ENCODE assay signal across 14 cellular contexts in the genomic region with DNA sequence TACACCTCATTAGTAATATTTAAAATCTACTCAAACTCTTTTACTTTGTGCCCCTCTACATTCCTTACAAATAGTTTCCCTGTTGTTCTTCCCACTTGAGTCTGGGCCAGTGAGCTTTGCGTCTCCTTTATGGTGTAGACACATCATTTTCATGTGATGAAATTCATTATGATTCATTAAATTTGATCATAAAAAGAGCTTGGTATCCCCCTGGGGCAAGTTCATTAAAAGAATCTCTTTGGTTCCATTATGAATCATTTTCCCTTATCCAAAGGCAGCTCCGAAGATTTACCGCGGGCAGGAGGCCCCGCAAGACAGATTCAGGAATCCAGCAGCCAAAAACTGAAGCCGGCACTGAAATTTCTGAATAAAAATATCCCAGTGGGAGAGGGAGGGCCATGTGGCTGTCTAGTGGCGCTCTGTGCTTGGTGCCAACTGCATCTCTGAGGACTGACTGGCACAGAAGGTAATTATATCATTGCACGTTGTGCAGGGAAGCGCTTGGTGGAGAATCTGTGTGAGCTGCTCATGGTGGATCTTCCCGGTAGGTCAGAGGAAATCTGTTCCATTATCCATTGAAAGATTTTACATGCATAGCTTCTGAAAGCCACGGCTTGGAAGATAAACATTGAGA.
DNase-seq lines count a peak whose midpoint lies in the region; ATAC-seq and TF ChIP-seq lines count a peak whose summit lies in the region.
"Had no signal": no experiment of that assay in that cellular context is flagged by ENCODE, and none has a peak within 500 bp of the region (broad histone marks: within the 10 kb centered on the region; RNA-seq: fewer than 3 reads in every experiment).

No MANE protein-coding gene starts in this region.

- ATAC-seq in omental fat pad (ENCODE audit: low FRiP score), result peak; percentile 37
- ATAC-seq in GM21390 (IDR thresholded peaks at IDR 0.05; ENCODE audit: unreplicated experiment), result no peak
- no peak for ATAC-seq in HG03108 (IDR thresholded peaks at IDR 0.05; ENCODE audit: unreplicated experiment)
- ATAC-seq: activated T-helper 17 cell treated with anti-CD3 and anti-CD28 coated beads, Interleukin-2, amount 50 U/mL, for 72 hours; K562; T-helper 17 cell had no signal

- DNase-seq in Daoy (ENCODE audit: low read depth), result peak; percentile 35
- DNase-seq in RPMI7951 (ENCODE audit: low read depth), result peak; percentile 77
- peak; percentile 36 for DNase-seq in epidermal melanocyte (ENCODE audit: insufficient read length, low spot score)
- DNase-seq in omental fat pad (ENCODE audit: low spot score), result no peak
- DNase-seq in NCI-H1694 (lab: John Stamatoyannopoulos, UW), result no peak
- no peak for DNase-seq in ureter (ENCODE audit: low spot score)
- DNase-seq: CD4-positive, alpha-beta T cell; GDM1; NCI-H2029; T-helper 17 cell had no signal

- TF ChIP-seq CTCF in omental fat pad (IDR thresholded peaks at IDR 0.05), result no peak

Comparison
In these comparisons a context has a peak if more than half of its experiments do, and no peak if none do; other contexts are left out.
1. DNase-seq: peak in Daoy (single experiment), RPMI7951 (single experiment) and epidermal melanocyte (single experiment); none in omental fat pad (single experiment), NCI-H1694 (single experiment) and ureter (single experiment).